In the genomic region with DNA sequence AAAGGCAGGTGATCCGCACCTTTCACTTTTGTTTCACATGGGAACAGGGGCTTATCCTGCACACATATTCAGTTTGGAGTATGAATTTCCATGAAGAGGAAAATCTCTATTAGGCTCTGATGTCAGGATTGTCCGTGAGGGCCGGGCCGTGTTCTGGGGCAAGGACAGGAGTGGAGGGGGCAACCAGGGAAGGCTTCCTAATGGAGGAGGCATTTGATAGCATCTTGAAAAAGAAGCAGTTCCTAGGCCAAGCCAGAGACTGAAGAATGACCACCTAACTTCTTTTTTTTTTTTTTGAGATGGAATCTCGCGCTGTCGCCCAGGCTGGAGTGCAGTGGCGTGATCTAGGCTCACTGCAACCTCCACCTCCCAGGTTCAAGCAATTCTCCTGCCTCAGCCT, we compare ENCODE assay signal across 15 cellular contexts.
"Had no signal": no experiment of that assay in that cellular context is flagged by ENCODE, and none has a peak within 500 bp of the region (broad histone marks: within the 10 kb centered on the region; RNA-seq: fewer than 3 reads in every experiment).

No MANE protein-coding gene starts in this region.

- H3K36me3 ChIP-seq: gastroesophageal sphincter, left ventricle myocardium inferior, right atrium auricular region, upper lobe of left lung had no signal

- FAIRE-seq: astrocyte, bronchial epithelial cell, endometrium, small intestine had no signal

- ATAC-seq: activated T-helper 17 cell treated with anti-CD3 and anti-CD28 coated beads, Interleukin-2, amount 50 U/mL, for 72 hours; gastroesophageal sphincter; stimulated activated naive CD8-positive, alpha-beta T cell treated with anti-CD3 and anti-CD28 coated beads, Interleukin-15, Interleukin-2, amounts not matched to agents 100 U/mL and 50 U/mL, for 24 hours had no signal

- H3K4me3 ChIP-seq: gastroesophageal sphincter, left ventricle myocardium inferior, right atrium auricular region, upper lobe of left lung had no signal

- DNase-seq: activated CD4-positive, alpha-beta T cell treated with anti-CD3 and anti-CD28 coated beads, Interleukin-2, amount 50 U/mL, for 1 hour; left ventricle myocardium inferior; natural killer cell; occipital lobe; small intestine; stimulated activated CD4-positive, alpha-beta T cell treated with anti-CD3 and anti-CD28 coated beads, Interleukin-4, amount 100 ng/mL, for 4 hours; stimulated activated CD8-positive, alpha-beta memory T cell treated with anti-CD3 and anti-CD28 coated beads, Interleukin-4, amount 100 ng/mL, for 48 hours; stimulated activated naive CD8-positive, alpha-beta T cell treated with anti-CD3 and anti-CD28 coated beads, Interleukin-15, Interleukin-2, amounts not matched to agents 100 U/mL and 50 U/mL, for 24 hours had no signal

- H3K27me3 ChIP-seq: gastroesophageal sphincter, right atrium auricular region, upper lobe of left lung had no signal

- H3K9me3 ChIP-seq: gastroesophageal sphincter, left ventricle myocardium inferior, right atrium auricular region, upper lobe of left lung had no signal

- H3K27ac ChIP-seq: left ventricle myocardium inferior, right atrium auricular region had no signal
